22 cellular contexts compared by ENCODE assay signal in the genomic region with DNA sequence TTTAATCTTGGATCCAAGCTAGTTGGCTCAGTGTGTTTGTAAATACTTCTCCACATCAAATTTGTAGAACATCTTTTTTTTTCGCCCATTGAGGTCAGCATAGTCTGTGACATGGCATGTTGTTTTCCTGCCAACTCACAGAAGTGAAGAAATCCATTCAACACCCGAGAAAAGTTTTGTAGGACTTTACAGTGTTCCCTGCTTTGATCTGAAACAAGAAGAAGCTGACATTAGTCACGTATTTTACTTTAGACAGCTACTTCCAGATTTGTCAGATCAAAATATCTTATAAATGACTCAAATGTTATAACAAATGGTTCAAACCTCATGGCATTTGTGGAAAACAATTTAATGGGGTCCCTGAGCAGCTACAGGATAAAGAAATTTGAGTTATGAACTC.
DNase-seq lines count a peak whose midpoint lies in the region; ATAC-seq, FAIRE-seq and TF ChIP-seq lines count a peak whose summit lies in the region.
"Had no signal": no experiment of that assay in that cellular context is flagged by ENCODE, and none has a peak within 500 bp of the region (broad histone marks: within the 10 kb centered on the region; RNA-seq: fewer than 3 reads in every experiment).

No MANE protein-coding gene starts in this region.

- no peaks in the 10 kb centered on the region for H3K36me3 ChIP-seq in BJ (ENCODE audit: control insufficient read depth, insufficient read depth, low read length)
- no peaks in the 10 kb centered on the region for H3K36me3 ChIP-seq in MG63
- H3K36me3 ChIP-seq in bronchial epithelial cell (ENCODE audit: control insufficient read depth, insufficient read depth, low read length): no peaks in the 10 kb centered on the region
- H3K36me3 ChIP-seq in mesodermal cell (ENCODE audit: control insufficient read depth, insufficient read depth, low read length): no peaks in the 10 kb centered on the region
- H3K36me3 ChIP-seq: esophagus muscularis mucosa, Peyer's patch, vagina had no signal

- in situ Hi-C loops in KBM-7 (cut with MboI; ENCODE audit: low pct_unique_long_range_greater_than_20kb, low sequenced_read_pairs): no loop called here

- FAIRE-seq in bronchial epithelial cell (lab: Jason Lieb, UNC): no peak
- FAIRE-seq: K562 had no signal

- peak; percentile 16 for DNase-seq in BJ (ENCODE audit: low read depth)
- peak; percentile 8 for DNase-seq in MG63
- peak; percentile 6 for DNase-seq in bronchial epithelial cell (ENCODE audit: low read depth)
- no peak for DNase-seq in stimulated activated CD4-positive, alpha-beta T cell treated with anti-CD3 and anti-CD28 coated beads, Interleukin-15, amount 100 ng/mL, for 24 hours
- no peak for DNase-seq in KBM-7
- DNase-seq: ACHN; activated CD4-positive, alpha-beta T cell treated with anti-CD3 and anti-CD28 coated beads, Interleukin-2, amount 10 ng/mL, durations not matched to agents 7 days and 5 days; activated naive CD4-positive, alpha-beta T cell; body of pancreas; CD8-positive, alpha-beta T cell; H9; midbrain; NCI-H1417; NCI-H2171; NCI-H774; Peyer's patch had no signal

- H3K27me3 ChIP-seq in BJ (ENCODE audit: control insufficient read depth, insufficient read depth, low read length) (no peaks in the 10 kb centered on the region), MG63 (no peaks in the 10 kb centered on the region), bronchial epithelial cell (ENCODE audit: control insufficient read depth, insufficient read depth, low read length) (no peaks in the 10 kb centered on the region)
- H3K27me3 ChIP-seq: body of pancreas, esophagus muscularis mucosa, Peyer's patch, vagina had no signal

- H3K27ac ChIP-seq in mesodermal cell (ENCODE audit: low read depth, low read length, severe bottlenecking): peak overlapping the region; percentile 37
- H3K27ac ChIP-seq: body of pancreas, esophagus muscularis mucosa, Peyer's patch, vagina had no signal

- ATAC-seq in GM21423 (IDR thresholded peaks at IDR 0.05; ENCODE audit: unreplicated experiment) (no peak), GM21737 (IDR thresholded peaks at IDR 0.05; ENCODE audit: unreplicated experiment) (no peak)
- ATAC-seq: body of pancreas; CD8-positive, alpha-beta T cell; K562 had no signal

- POLR2A ChIA-PET in BJ (lab: Charles Lee): interaction anchor here (0.7 kb wide), 1 partner anchor 274 kb away, joined by 3 read pairs; no protein-coding TSS in a partner anchor

- TF ChIP-seq CTCF in BJ (IDR thresholded peaks at IDR 0.05; ENCODE audit: insufficient read depth, low read depth, low read length) (no peak), bronchial epithelial cell (IDR thresholded peaks at IDR 0.05; ENCODE audit: insufficient read depth, low read length, severe bottlenecking) (no peak)

- CTCF ChIA-PET in BJ (lab: Yijun Ruan, JAX): interaction anchor here (0.9 to 2.0 kb wide), 4 partner anchors 9 to 281 kb away, joined by 3 to 7 read pairs (median 3); no protein-coding TSS in a partner anchor

- no peak overlapping the region for H3K4me3 ChIP-seq in BJ (ENCODE audit: low read depth, low read length)
- no peak overlapping the region for H3K4me3 ChIP-seq in MG63
- H3K4me3 ChIP-seq in bronchial epithelial cell (ENCODE audit: low read depth, low read length): no peak overlapping the region
- H3K4me3 ChIP-seq in mesodermal cell (ENCODE audit: extremely low read depth, insufficient read depth, low read length, poor library complexity, severe bottlenecking): no peak overlapping the region
- H3K4me3 ChIP-seq: body of pancreas, esophagus muscularis mucosa, K562, Peyer's patch, vagina had no signal

- H3K9me3 ChIP-seq in MG63 (no peaks in the 10 kb centered on the region), mesodermal cell (ENCODE audit: control insufficient read depth, low read length) (no peaks in the 10 kb centered on the region)
- H3K9me3 ChIP-seq: body of pancreas, esophagus muscularis mucosa, Peyer's patch, vagina had no signal

- H3K4me1 ChIP-seq in mesodermal cell (ENCODE audit: control insufficient read depth, insufficient read depth, low read length, poor library complexity, severe bottlenecking): peaks cover 9% of the 10 kb centered on the region
- H3K4me1 ChIP-seq: body of pancreas, Peyer's patch, vagina had no signal

- 75 to 100% methylated on average over 2 of the region's 3 CpGs for WGBS in mesodermal cell (ENCODE audit: insufficient coverage in 2 of 2), 2 experiments

Comparison
In these comparisons a context has a peak if more than half of its experiments do, and no peak if none do; other contexts are left out.
1. DNase-seq: peak in BJ (single experiment), MG63 (single experiment) and bronchial epithelial cell (single experiment); none in stimulated activated CD4-positive, alpha-beta T cell treated with anti-CD3 and anti-CD28 coated beads, Interleukin-15, amount 100 ng/mL, for 24 hours (single experiment) and KBM-7 (single experiment).